1 cellular context compared by ENCODE assay signal in the genomic region with DNA sequence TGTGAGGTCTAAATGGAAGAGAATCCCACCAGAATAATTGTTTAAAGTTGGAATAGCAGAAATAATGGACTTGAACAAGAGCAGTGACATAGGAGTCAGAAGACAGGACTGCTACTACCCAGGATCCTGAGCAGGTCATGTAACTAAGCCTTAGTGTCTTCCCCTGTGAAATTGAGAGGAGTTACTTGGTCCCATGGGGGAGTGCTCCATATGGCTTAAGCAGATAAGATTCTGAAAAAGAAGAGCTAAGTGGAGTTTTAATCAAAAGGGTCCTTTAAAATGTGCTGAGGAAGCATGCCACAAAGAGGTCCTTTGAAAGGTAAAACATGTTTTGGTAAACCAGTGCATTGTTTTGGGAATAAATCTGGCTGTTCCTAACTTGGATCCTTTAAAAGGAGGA.
TF ChIP-seq lines count a peak whose summit lies in the region.

No MANE protein-coding gene starts in this region.

TF ChIP-seq in K562, 482 proteins besides CTCF, POLR2A, EP300 and RAD21 (continued from another document):
- TF ChIP-seq, protein P1, sequence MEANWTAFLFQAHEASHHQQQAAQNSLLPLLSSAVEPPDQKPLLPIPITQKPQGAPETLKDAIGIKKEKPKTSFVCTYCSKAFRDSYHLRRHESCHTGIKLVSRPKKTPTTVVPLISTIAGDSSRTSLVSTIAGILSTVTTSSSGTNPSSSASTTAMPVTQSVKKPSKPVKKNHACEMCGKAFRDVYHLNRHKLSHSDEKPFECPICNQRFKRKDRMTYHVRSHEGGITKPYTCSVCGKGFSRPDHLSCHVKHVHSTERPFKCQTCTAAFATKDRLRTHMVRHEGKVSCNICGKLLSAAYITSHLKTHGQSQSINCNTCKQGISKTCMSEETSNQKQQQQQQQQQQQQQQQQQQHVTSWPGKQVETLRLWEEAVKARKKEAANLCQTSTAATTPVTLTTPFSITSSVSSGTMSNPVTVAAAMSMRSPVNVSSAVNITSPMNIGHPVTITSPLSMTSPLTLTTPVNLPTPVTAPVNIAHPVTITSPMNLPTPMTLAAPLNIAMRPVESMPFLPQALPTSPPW (CRISPR knock-in tag; IDR thresholded peaks at IDR 0.05): no peak
- TF ChIP-seq LEF1 (IDR thresholded peaks at IDR 0.05): peak; percentile 89
- TF ChIP-seq KLF10 (CRISPR knock-in tag; IDR thresholded peaks at IDR 0.05): no peak
- TF ChIP-seq, protein P2, sequence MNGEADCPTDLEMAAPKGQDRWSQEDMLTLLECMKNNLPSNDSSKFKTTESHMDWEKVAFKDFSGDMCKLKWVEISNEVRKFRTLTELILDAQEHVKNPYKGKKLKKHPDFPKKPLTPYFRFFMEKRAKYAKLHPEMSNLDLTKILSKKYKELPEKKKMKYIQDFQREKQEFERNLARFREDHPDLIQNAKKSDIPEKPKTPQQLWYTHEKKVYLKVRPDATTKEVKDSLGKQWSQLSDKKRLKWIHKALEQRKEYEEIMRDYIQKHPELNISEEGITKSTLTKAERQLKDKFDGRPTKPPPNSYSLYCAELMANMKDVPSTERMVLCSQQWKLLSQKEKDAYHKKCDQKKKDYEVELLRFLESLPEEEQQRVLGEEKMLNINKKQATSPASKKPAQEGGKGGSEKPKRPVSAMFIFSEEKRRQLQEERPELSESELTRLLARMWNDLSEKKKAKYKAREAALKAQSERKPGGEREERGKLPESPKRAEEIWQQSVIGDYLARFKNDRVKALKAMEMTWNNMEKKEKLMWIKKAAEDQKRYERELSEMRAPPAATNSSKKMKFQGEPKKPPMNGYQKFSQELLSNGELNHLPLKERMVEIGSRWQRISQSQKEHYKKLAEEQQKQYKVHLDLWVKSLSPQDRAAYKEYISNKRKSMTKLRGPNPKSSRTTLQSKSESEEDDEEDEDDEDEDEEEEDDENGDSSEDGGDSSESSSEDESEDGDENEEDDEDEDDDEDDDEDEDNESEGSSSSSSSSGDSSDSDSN (IDR thresholded peaks at IDR 0.05; ENCODE audit: borderline replicate concordance in 1 of 2, low read depth in 2 of 2, low read length in 2 of 2): no peak
- peak; percentile 52; the same call in 1 of the 2 replicates for TF ChIP-seq MBD2 (IDR thresholded peaks at IDR 0.05; ENCODE audit: borderline replicate concordance, low read depth)
- TF ChIP-seq SPI1 (IDR thresholded peaks at IDR 0.05; ENCODE audit: borderline replicate concordance, low read depth, low read length): no peak
- no peak for TF ChIP-seq ZNF785 (CRISPR knock-in tag; IDR thresholded peaks at IDR 0.05)
- TF ChIP-seq TAF15 (IDR thresholded peaks at IDR 0.05; ENCODE audit: low read depth, low read length): no peak
- TF ChIP-seq MAFK (IDR thresholded peaks at IDR 0.05; ENCODE audit: low read length): peak; percentile 83
- TF ChIP-seq ZNF124 (CRISPR knock-in tag; IDR thresholded peaks at IDR 0.05): no peak
- no peak for TF ChIP-seq ZNF830 (CRISPR knock-in tag; IDR thresholded peaks at IDR 0.05)
- TF ChIP-seq HOXB6 (CRISPR knock-in tag; IDR thresholded peaks at IDR 0.05; ENCODE audit: borderline replicate concordance): no peak
- TF ChIP-seq KDM1A (IDR thresholded peaks at IDR 0.05): peak; percentile 91 to 93
- TF ChIP-seq PYGO2 (tag; IDR thresholded peaks at IDR 0.05): peak; percentile 23; the same call in 1 of the 2 replicates
- TF ChIP-seq FOXM1 (IDR thresholded peaks at IDR 0.05; ENCODE audit: low read depth): peak; percentile 62; the same call in 1 of the 2 replicates
- TF ChIP-seq FOXM1 (CRISPR knock-in tag; IDR thresholded peaks at IDR 0.05; ENCODE audit: low read depth): no peak
- peak; percentile 35; the same call in 1 of the 2 replicates for TF ChIP-seq L3MBTL2 (IDR thresholded peaks at IDR 0.05)
- TF ChIP-seq RBFOX2 (IDR thresholded peaks at IDR 0.05; ENCODE audit: low read depth, low read length): no peak
- TF ChIP-seq MAFF (IDR thresholded peaks at IDR 0.05; ENCODE audit: low read length): peak; percentile 73
- TF ChIP-seq NEUROD1 (IDR thresholded peaks at IDR 0.05; ENCODE audit: borderline replicate concordance, low read depth, low read length, partially characterized antibody): peak; percentile 65
- TF ChIP-seq TSC22D4 (tag; IDR thresholded peaks at IDR 0.05): no peak
- no peak for TF ChIP-seq ZNF239 (CRISPR knock-in tag; IDR thresholded peaks at IDR 0.05)
- peak; percentile 97 for TF ChIP-seq ARID1B (IDR thresholded peaks at IDR 0.05)
- TF ChIP-seq, protein P3, sequence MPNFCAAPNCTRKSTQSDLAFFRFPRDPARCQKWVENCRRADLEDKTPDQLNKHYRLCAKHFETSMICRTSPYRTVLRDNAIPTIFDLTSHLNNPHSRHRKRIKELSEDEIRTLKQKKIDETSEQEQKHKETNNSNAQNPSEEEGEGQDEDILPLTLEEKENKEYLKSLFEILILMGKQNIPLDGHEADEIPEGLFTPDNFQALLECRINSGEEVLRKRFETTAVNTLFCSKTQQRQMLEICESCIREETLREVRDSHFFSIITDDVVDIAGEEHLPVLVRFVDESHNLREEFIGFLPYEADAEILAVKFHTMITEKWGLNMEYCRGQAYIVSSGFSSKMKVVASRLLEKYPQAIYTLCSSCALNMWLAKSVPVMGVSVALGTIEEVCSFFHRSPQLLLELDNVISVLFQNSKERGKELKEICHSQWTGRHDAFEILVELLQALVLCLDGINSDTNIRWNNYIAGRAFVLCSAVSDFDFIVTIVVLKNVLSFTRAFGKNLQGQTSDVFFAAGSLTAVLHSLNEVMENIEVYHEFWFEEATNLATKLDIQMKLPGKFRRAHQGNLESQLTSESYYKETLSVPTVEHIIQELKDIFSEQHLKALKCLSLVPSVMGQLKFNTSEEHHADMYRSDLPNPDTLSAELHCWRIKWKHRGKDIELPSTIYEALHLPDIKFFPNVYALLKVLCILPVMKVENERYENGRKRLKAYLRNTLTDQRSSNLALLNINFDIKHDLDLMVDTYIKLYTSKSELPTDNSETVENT (CRISPR knock-in tag; IDR thresholded peaks at IDR 0.05): no peak
- TF ChIP-seq, protein P4, sequence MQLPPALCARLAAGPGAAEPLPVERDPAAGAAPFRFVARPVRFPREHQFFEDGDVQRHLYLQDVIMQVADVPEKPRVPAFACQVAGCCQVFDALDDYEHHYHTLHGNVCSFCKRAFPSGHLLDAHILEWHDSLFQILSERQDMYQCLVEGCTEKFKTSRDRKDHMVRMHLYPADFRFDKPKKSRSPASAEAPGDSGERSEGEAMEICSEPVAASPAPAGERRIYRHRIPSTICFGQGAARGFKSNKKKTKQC (CRISPR knock-in tag; IDR thresholded peaks at IDR 0.05): no peak
TF ChIP-seq in K562: peak in this region for 75.
